ENCODE assay signal across 1 cellular context in the genomic region with DNA sequence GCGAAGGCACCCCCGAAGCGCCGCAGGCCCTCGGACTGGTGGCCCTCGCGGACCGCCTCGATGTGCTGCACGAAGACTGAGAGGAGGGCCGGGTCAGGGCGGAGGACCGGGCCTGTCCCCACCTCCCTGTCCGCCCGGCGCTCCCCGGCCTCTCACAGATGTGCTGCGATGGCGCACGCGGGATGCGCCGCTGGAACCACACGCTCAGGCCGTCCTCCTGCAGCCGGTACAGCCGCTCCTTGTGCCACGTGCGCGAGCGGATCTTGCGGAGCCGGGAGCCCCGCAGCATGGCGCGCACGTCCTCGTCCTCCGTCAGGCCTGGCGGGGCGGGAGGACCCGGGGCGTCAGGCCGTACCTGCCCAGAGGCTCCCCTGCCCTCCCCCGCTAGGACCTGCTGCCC.
TF ChIP-seq lines count a peak whose summit lies in the region.

No MANE protein-coding gene starts in this region.

TF ChIP-seq in H1, 55 proteins besides CTCF, POLR2A, EP300 and RAD21:
- TF ChIP-seq JUN (IDR thresholded peaks at IDR 0.05; ENCODE audit: low read depth, low read length) (no peak), JUND (IDR thresholded peaks at IDR 0.05; ENCODE audit: low read length) (no peak), SP1 (IDR thresholded peaks at IDR 0.05; ENCODE audit: low read depth, low read length) (no peak)
